In the genomic region with DNA sequence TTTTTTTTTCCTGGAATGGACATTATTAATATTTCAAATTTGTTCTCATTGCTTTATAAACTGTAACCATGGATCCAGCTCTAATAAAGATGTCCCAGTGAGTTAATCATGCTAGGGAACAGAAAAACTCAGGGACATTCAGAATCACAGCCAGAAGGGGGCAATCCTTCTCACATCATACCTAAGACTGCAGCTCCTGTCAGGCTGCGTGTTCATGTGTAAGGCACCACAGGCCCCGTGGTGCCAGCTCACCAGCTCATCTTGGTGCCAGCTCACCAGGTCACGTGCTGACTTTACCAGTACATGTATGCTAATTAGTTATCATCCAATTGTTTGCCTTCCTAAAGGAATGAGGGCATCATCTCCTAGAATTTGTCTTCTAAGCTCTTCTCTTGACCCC, we compare ENCODE assay signal across 8 cellular contexts.
DNase-seq lines count a peak whose midpoint lies in the region; ATAC-seq and TF ChIP-seq lines count a peak whose summit lies in the region.

No MANE protein-coding gene starts in this region.

- no peaks in the 10 kb centered on the region for H3K36me3 ChIP-seq in BE2C

- in situ Hi-C loops in astrocyte of the spinal cord (cut with HindIII; ENCODE audit: low sequenced_read_pairs) = no loop called here

- peak; percentile 48 for TF ChIP-seq CTCF in BE2C (IDR thresholded peaks at IDR 0.05; ENCODE audit: low read depth, low read length)
- TF ChIP-seq CTCF in astrocyte of the spinal cord (IDR thresholded peaks at IDR 0.05; ENCODE audit: low read depth, low read length) = peak; percentile 51

- H3K9me3 ChIP-seq in BE2C = no peaks in the 10 kb centered on the region

- H3K27me3 ChIP-seq in BE2C = no peaks in the 10 kb centered on the region

- no peaks in the 10 kb centered on the region for H3K4me1 ChIP-seq in BE2C

- DNase-seq in BE2C = peak; percentile 31
- peak; percentile 37 to 45 for DNase-seq in NCI-H1930 (lab: John Stamatoyannopoulos, UW)
- peak; percentile 42 for DNase-seq in astrocyte of the spinal cord (ENCODE audit: low read depth, low spot score)
- DNase-seq in left lobe of liver (ENCODE audit: low spot score) = no peak
- DNase-seq in NK-92 (lab: John Stamatoyannopoulos, UW; ENCODE audit: unreplicated experiment) = no peak
- DNase-seq in NCI-H2081 (lab: John Stamatoyannopoulos, UW) = no peak

- H3K4me3 ChIP-seq in BE2C (ENCODE audit: low read depth, low read length) (no peak overlapping the region), astrocyte of the spinal cord (ENCODE audit: low read depth, low read length) (no peak overlapping the region)

- ATAC-seq in GM19463 (IDR thresholded peaks at IDR 0.05; ENCODE audit: unreplicated experiment) (peak; percentile 76), left lobe of liver (peak; percentile 94), HG02938 (IDR thresholded peaks at IDR 0.05; ENCODE audit: unreplicated experiment) (no peak)

Comparison
In these comparisons a context has a peak if more than half of its experiments do, and no peak if none do; other contexts are left out.
1. DNase-seq: peak in BE2C (single experiment), NCI-H1930 (2 of 2) and astrocyte of the spinal cord (single experiment); none in left lobe of liver (single experiment), NK-92 (single experiment) and NCI-H2081 (0 of 2).